ENCODE assay signal across 18 cellular contexts in the genomic region with DNA sequence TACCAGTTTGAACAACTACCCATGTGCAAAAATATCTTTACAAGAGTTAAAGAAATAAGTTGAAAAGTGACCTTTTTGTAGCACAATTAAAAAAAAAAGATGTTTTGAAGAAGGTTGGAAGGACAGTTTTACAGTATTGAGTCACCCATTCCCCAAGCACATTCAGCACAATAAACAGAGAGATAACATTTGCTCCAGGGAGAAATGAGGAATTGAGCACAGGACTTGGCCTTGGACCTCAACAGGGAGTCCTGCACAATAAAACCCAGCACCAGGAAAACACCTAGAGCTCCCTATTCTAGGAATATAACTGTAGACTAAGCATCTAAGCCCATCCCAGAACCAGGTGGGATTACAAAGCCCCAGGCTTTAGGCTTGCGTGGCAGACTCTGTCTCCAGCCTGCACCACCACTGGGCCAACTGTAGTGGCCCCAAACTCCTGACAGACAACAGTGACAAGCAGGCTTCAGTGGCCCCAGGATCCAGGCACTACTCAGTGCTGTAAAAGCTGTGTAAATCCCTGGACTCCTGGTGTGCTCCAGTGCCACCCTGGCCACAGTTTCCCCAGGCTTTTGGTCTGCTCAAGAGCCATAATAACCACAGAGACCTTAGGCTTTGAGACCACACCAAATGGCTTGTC.
"Had no signal": no experiment of that assay in that cellular context is flagged by ENCODE, and none has a peak within 500 bp of the region (broad histone marks: within the 10 kb centered on the region; RNA-seq: fewer than 3 reads in every experiment).

No MANE protein-coding gene starts in this region.

- H3K79me2 ChIP-seq: parathyroid adenoma had no signal

- H3K4me1 Mint-ChIP-seq: activated naive CD8-positive, alpha-beta T cell treated with anti-CD3 and anti-CD28 coated beads, Interleukin-2, amount 50 U/mL, for 24 hours had no signal

- H3K4me3 Mint-ChIP-seq: activated naive CD4-positive, alpha-beta T cell treated with anti-CD3 and anti-CD28 coated beads for 36 hours; activated naive CD8-positive, alpha-beta T cell treated with anti-CD3 and anti-CD28 coated beads, Interleukin-2, amount 50 U/mL, for 24 hours; naive thymus-derived CD4-positive, alpha-beta T cell had no signal

- H3K4me3 ChIP-seq: cardiac muscle cell, gastrocnemius medialis, heart left ventricle, left lung, mucosa of descending colon, stomach, testis, upper lobe of left lung had no signal

- H3K4me1 ChIP-seq: gastrocnemius medialis, heart left ventricle, left lung, parathyroid adenoma, stomach, testis, upper lobe of left lung had no signal

- H3K27me3 Mint-ChIP-seq: activated naive CD8-positive, alpha-beta T cell treated with anti-CD3 and anti-CD28 coated beads, Interleukin-2, amount 50 U/mL, for 24 hours; naive thymus-derived CD4-positive, alpha-beta T cell had no signal

- H3K27ac Mint-ChIP-seq: activated naive CD4-positive, alpha-beta T cell treated with anti-CD3 and anti-CD28 coated beads for 36 hours; activated naive CD8-positive, alpha-beta T cell treated with anti-CD3 and anti-CD28 coated beads, Interleukin-2, amount 50 U/mL, for 24 hours; activated T-helper 2 cell treated with anti-CD3 and anti-CD28 coated beads, Interferon-gamma antibody, Interleukin-2, Interleukin-4, amounts not matched to agents 10 μg/mL and 5 μg/mL and 100 μg/mL, durations not matched to agents 14 hours and 24 hours and 36 hours; naive thymus-derived CD4-positive, alpha-beta T cell had no signal

- DNase-seq: activated CD4-positive, alpha-beta T cell treated with anti-CD3 and anti-CD28 coated beads, Interleukin-2, amount 50 U/mL, for 48 hours; activated naive CD4-positive, alpha-beta T cell treated with anti-CD3 and anti-CD28 coated beads for 36 hours; activated naive CD8-positive, alpha-beta T cell treated with anti-CD3 and anti-CD28 coated beads, Interleukin-2, amount 50 U/mL, for 24 hours; gastrocnemius medialis; heart left ventricle; mammary epithelial cell; mucosa of descending colon; naive thymus-derived CD4-positive, alpha-beta T cell; stimulated activated CD4-positive, alpha-beta T cell treated with anti-CD3 and anti-CD28 coated beads, Interleukin-1b, Interleukin-23, amount 100 ng/mL, for 48 hours; stomach; T1000; testis; upper lobe of left lung had no signal

- H3K36me3 ChIP-seq: cardiac muscle cell, gastrocnemius medialis, heart left ventricle, left lung, stomach, upper lobe of left lung had no signal

- ATAC-seq: activated naive CD8-positive, alpha-beta T cell treated with anti-CD3 and anti-CD28 coated beads, Interleukin-2, amount 50 U/mL, for 24 hours; gastrocnemius medialis; heart left ventricle; left lung; mucosa of descending colon; naive thymus-derived CD4-positive, alpha-beta T cell had no signal

- H3K27ac ChIP-seq: cardiac muscle cell, gastrocnemius medialis, heart left ventricle, left lung, parathyroid adenoma, stomach, testis, upper lobe of left lung, VCaP had no signal

- H3K36me3 Mint-ChIP-seq: naive thymus-derived CD4-positive, alpha-beta T cell had no signal

- H3K9ac ChIP-seq: parathyroid adenoma had no signal

- H2AFZ ChIP-seq: parathyroid adenoma had no signal

- H3K27me3 ChIP-seq: cardiac muscle cell, gastrocnemius medialis, heart left ventricle, left lung, stomach, testis, upper lobe of left lung had no signal

- H3K9me3 ChIP-seq: gastrocnemius medialis, testis had no signal
